17 cellular contexts compared by ENCODE assay signal in genomic region chr4:25919676-25920075, GRCh38. TPM values are rescaled to one million over a fixed set of nuclear protein-coding genes. Genes with fewer than 3 reads are reported as not detected.
DNase-seq lines count a peak whose midpoint lies in the region; ATAC-seq and TF ChIP-seq lines count a peak whose summit lies in the region.
"Had no signal": no experiment of that assay in that cellular context is flagged by ENCODE, and none has a peak within 500 bp of the region (broad histone marks: within the 10 kb centered on the region; RNA-seq: fewer than 3 reads in every experiment).

No MANE protein-coding gene starts in this region.

- peak overlapping the region; percentile 42; the same call in 1 of the 2 replicates for H3K27ac ChIP-seq in 22Rv1
- H3K27ac ChIP-seq: vagina had no signal

- H3K27me3 Mint-ChIP-seq in T-helper 17 cell = no peaks in the 10 kb centered on the region
- H3K27me3 Mint-ChIP-seq: effector memory CD8-positive, alpha-beta T cell had no signal

- peak overlapping the region; percentile 29 for H3K27ac Mint-ChIP-seq in T-helper 17 cell
- H3K27ac Mint-ChIP-seq: effector memory CD8-positive, alpha-beta T cell had no signal

- no peaks in the 10 kb centered on the region for H3K9me3 ChIP-seq in T-helper 17 cell (ENCODE audit: control insufficient read depth, low read length, poor library complexity, severe bottlenecking)
- H3K9me3 ChIP-seq: vagina had no signal

- ATAC-seq in T-helper 17 cell (no peak), left lobe of liver (peak; percentile 35), GM21737 (IDR thresholded peaks at IDR 0.05; ENCODE audit: unreplicated experiment) (no peak), HG03025 (IDR thresholded peaks at IDR 0.05; ENCODE audit: low FRiP score, unreplicated experiment) (no peak)
- ATAC-seq: effector memory CD8-positive, alpha-beta T cell; sciatic nerve had no signal

- TF ChIP-seq CTCF in 22Rv1 (IDR thresholded peaks at IDR 0.05) = no peak

- no peak overlapping the region for H3K4me3 Mint-ChIP-seq in T-helper 17 cell
- H3K4me3 Mint-ChIP-seq: effector memory CD8-positive, alpha-beta T cell had no signal

- H3K36me3 Mint-ChIP-seq in T-helper 17 cell (ENCODE audit: low read depth) = peaks cover 7% of the 10 kb centered on the region

- peaks cover 14% of the 10 kb centered on the region for H3K4me1 Mint-ChIP-seq in T-helper 17 cell

- DNase-seq in HuH-7.5 (ENCODE audit: low spot score) = peak; percentile 80
- no peak for DNase-seq in T-helper 17 cell
- no peak for DNase-seq in left lobe of liver (ENCODE audit: low spot score)
- DNase-seq in HPDE6-E6E7 (ENCODE audit: extremely low spot score) = no peak
- no peak for DNase-seq in kidney tubule cell (ENCODE audit: low spot score)
- DNase-seq: activated CD4-positive, alpha-beta T cell treated with anti-CD3 and anti-CD28 coated beads, Interleukin-2, amount 50 U/mL, for 48 hours; DND-41; effector memory CD8-positive, alpha-beta T cell; NCI-H2081; NCI-H748 treated with DMSO at 0.1 percent for 48 hours; RPMI8226; stimulated activated CD4-positive, alpha-beta T cell treated with anti-CD3 and anti-CD28 coated beads, Interleukin-2, amount 100 ng/mL, for 24 hours had no signal

RNA-seq across cellular contexts. Expression of gene SMIM20, which starts 5.7 kb away (rescaled TPM):
- total RNA-seq in T-helper 17 cell = 10 to 100 TPM; 11.0 to 12.5 TPM
- 20.4 TPM for total RNA-seq in left lobe of liver

RNA-seq across cellular contexts. Expression of gene SEL1L3, which starts 56.9 kb away (rescaled TPM):
- 10 to 100 TPM; 56.5 to 59.0 TPM for total RNA-seq in T-helper 17 cell
- total RNA-seq in left lobe of liver = 5.0 TPM
